8 cellular contexts compared by ENCODE assay signal in the genomic region with DNA sequence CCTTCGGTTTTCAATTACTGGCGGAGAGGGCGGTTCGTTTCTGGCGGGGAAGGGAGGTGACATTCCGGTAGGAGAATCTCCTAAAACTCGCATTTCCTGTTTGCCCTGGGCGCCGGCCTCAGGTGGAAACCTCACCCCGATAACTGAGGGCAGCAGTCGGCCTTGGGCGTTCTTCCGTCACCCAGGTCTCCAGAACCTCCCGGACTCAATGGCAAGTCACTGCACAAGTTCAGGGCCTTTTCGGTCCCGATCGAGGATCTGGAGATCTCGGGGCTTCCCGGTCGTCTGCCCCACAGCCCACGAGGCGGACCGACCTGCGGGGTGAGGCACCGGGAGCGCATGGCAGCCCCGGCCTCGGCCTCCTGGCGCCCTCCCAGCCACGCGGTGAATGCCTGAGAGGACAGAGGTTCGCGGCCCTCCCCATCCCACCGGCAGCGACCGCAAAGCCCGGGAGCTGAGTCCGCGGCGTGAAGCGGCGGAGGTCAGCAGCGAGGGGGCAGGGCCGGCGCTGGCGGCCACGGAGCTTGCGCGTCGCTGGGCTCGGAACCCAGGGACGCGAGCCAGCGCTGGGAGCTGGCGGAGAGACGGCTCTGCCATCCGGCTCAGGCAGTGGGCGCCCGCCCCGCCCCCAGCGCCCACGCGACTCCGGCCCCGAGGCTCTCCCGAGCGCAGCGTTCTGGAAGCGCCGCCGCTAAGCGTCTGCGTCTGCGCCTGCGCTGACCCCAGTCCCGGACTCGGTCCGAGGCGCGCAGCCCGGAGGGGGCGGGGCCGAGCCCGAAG. TPM values are rescaled to one million over a fixed set of nuclear protein-coding genes. Genes with fewer than 3 reads are reported as not detected.
DNase-seq lines count a peak whose midpoint lies in the region; ATAC-seq and TF ChIP-seq lines count a peak whose summit lies in the region.

No MANE protein-coding gene starts in this region.

- peak overlapping the region; percentile 61 to 95 (median 80) for H3K4me3 Mint-ChIP-seq in naive thymus-derived CD4-positive, alpha-beta T cell
- H3K4me3 Mint-ChIP-seq in stimulated activated memory B cell treated with anti-CD40 and anti-IgM and Interleukin-4, amounts not matched to agents 10 μg/mL and 1 μg/mL and 100 μg/mL, for 72 hours = peak overlapping the region; percentile 83

- H3K27me3 ChIP-seq in Peyer's patch (no peaks in the 10 kb centered on the region), fibroblast of lung (ENCODE audit: control insufficient read depth, insufficient read depth, low read length) (no peaks in the 10 kb centered on the region)
- no peaks in the 10 kb centered on the region for H3K27me3 ChIP-seq in naive thymus-derived CD4-positive, alpha-beta T cell (ENCODE audit: control insufficient read depth in 2 of 2, insufficient read depth in 2 of 2, low read length in 2 of 2)

- peak overlapping the region; percentile 57 for H3K4me3 ChIP-seq in Jurkat, Clone E6-1 (ENCODE audit: low read length)
- peak overlapping the region; percentile 74 to 90 (median 79) for H3K4me3 ChIP-seq in Peyer's patch
- H3K4me3 ChIP-seq in fibroblast of lung (replicated peaks in 1 of 4; ENCODE audit: control extremely low read depth in 1 of 4, insufficient read depth in 1 of 4, low read depth in 3 of 4, low read length in 4 of 4) = peak overlapping the region; percentile 54 to 76 (median 58)
- peak overlapping the region; percentile 65 for H3K4me3 ChIP-seq in naive thymus-derived CD4-positive, alpha-beta T cell (ENCODE audit: low read length)

- intact Hi-C loops in naive thymus-derived CD4-positive, alpha-beta T cell (cut with micrococcal nuclease) = loop anchor here (1.0 to 10.0 kb wide), 5 partner anchors 41 to 131 kb away; a partner anchor contains a TSS

- TF ChIP-seq POLR2A in Peyer's patch (IDR thresholded peaks at IDR 0.05) = peak; percentile 79 to 81

- CTCF ChIA-PET in naive thymus-derived CD4-positive, alpha-beta T cell (lab: Charles Lee) = no interaction called here

- H3K36me3 ChIP-seq in Peyer's patch (no peaks in the 10 kb centered on the region), fibroblast of lung (ENCODE audit: control insufficient read depth, insufficient read depth, low read length) (no peaks in the 10 kb centered on the region)
- H3K36me3 ChIP-seq in naive thymus-derived CD4-positive, alpha-beta T cell (ENCODE audit: control insufficient read depth in 2 of 3, insufficient read depth in 3 of 3, low read length in 3 of 3) = no peaks in the 10 kb centered on the region

- H3K9me3 Mint-ChIP-seq in naive thymus-derived CD4-positive, alpha-beta T cell = no peaks in the 10 kb centered on the region
- peaks cover 2% of the 10 kb centered on the region for H3K9me3 Mint-ChIP-seq in stimulated activated memory B cell treated with anti-CD40 and anti-IgM and Interleukin-4, amounts not matched to agents 10 μg/mL and 1 μg/mL and 100 μg/mL, for 72 hours

- peak; percentile 88 for DNase-seq in DMS153 treated with DMSO at 0.1 percent for 48 hours (lab: John Stamatoyannopoulos, UW; ENCODE audit: unreplicated experiment)
- peak; percentile 67 for DNase-seq in Jurkat, Clone E6-1 (ENCODE audit: low read depth, low spot score)
- DNase-seq in Peyer's patch = peak; percentile 75 to 96 (median 95)
- DNase-seq in activated T-helper 1 cell treated with anti-CD3 and anti-CD28 coated beads, Interleukin-2, amount 50 U/mL, for 16 hours (ENCODE audit: low read depth in 1 of 2, low spot score in 1 of 2) = peak; percentile 64 to 82
- peak; percentile 89 to 90 for DNase-seq in fibroblast of lung (ENCODE audit: low read depth in 2 of 2)
- peak; percentile 57 to 99 (median 67) for DNase-seq in naive thymus-derived CD4-positive, alpha-beta T cell

- no peaks in the 10 kb centered on the region for H3K36me3 Mint-ChIP-seq in naive thymus-derived CD4-positive, alpha-beta T cell
- H3K36me3 Mint-ChIP-seq in stimulated activated memory B cell treated with anti-CD40 and anti-IgM and Interleukin-4, amounts not matched to agents 10 μg/mL and 1 μg/mL and 100 μg/mL, for 72 hours = no peaks in the 10 kb centered on the region

- H3K9ac ChIP-seq in fibroblast of lung (ENCODE audit: insufficient read depth, low read length) = peak overlapping the region; percentile 86

- ATAC-seq in GM21619 (IDR thresholded peaks at IDR 0.05; ENCODE audit: unreplicated experiment) = peak; percentile 77
- ATAC-seq in naive thymus-derived CD4-positive, alpha-beta T cell = peak; percentile 89
- ATAC-seq in stimulated activated memory B cell treated with anti-CD40 and anti-IgM and Interleukin-4, amounts not matched to agents 10 μg/mL and 1 μg/mL and 100 μg/mL, for 72 hours = peak; percentile 94

- H3K9me3 ChIP-seq in Peyer's patch = no peaks in the 10 kb centered on the region
- H3K9me3 ChIP-seq in fibroblast of lung (ENCODE audit: control insufficient read depth, insufficient read depth, low read depth, low read length) = no peaks in the 10 kb centered on the region
- no peaks in the 10 kb centered on the region for H3K9me3 ChIP-seq in naive thymus-derived CD4-positive, alpha-beta T cell (ENCODE audit: control insufficient read depth in 2 of 3, low read length in 3 of 3)

- peak overlapping the region in 2 of 9 donors; percentile 53 to 71 for H3K27ac Mint-ChIP-seq in naive thymus-derived CD4-positive, alpha-beta T cell
- peak overlapping the region; percentile 22 for H3K27ac Mint-ChIP-seq in stimulated activated memory B cell treated with anti-CD40 and anti-IgM and Interleukin-4, amounts not matched to agents 10 μg/mL and 1 μg/mL and 100 μg/mL, for 72 hours

- POLR2A ChIA-PET in naive thymus-derived CD4-positive, alpha-beta T cell (lab: Charles Lee) = interaction anchor here (1.0 kb wide), 1 partner anchor 70 kb away, joined by 3 read pairs; no protein-coding TSS in a partner anchor

- peaks cover 5 to 12% (median 6%) of the 10 kb centered on the region in 7 donors for H3K4me1 Mint-ChIP-seq in naive thymus-derived CD4-positive, alpha-beta T cell
- peaks cover 19% of the 10 kb centered on the region for H3K4me1 Mint-ChIP-seq in stimulated activated memory B cell treated with anti-CD40 and anti-IgM and Interleukin-4, amounts not matched to agents 10 μg/mL and 1 μg/mL and 100 μg/mL, for 72 hours

- H3K79me2 ChIP-seq in fibroblast of lung (ENCODE audit: control insufficient read depth, insufficient read depth, low read length) = no peaks in the 10 kb centered on the region

- H3K27me3 Mint-ChIP-seq in naive thymus-derived CD4-positive, alpha-beta T cell = peaks cover 0 to 18% (median 0%) of the 10 kb centered on the region in 5 donors
- H3K27me3 Mint-ChIP-seq in stimulated activated memory B cell treated with anti-CD40 and anti-IgM and Interleukin-4, amounts not matched to agents 10 μg/mL and 1 μg/mL and 100 μg/mL, for 72 hours = peaks cover 26% of the 10 kb centered on the region

- TF ChIP-seq CTCF in Peyer's patch (IDR thresholded peaks at IDR 0.05) (peak in 3 of 6 experiments; percentile 10 to 39 (median 29)), fibroblast of lung (conservative IDR thresholded peaks at IDR 0.05 in 1 of 2, IDR thresholded peaks at IDR 0.05 in 1 of 2; ENCODE audit: low read depth in 1 of 2, low read length in 2 of 2) (no peak)

- H2AFZ ChIP-seq in fibroblast of lung (ENCODE audit: low read length) = peak overlapping the region; percentile 56

- H3K4me2 ChIP-seq in fibroblast of lung (ENCODE audit: extremely low read depth, insufficient read depth, low read length) = peak overlapping the region; percentile 70

- H3K27ac ChIP-seq in Peyer's patch (peak overlapping the region; percentile 84 to 97 (median 91)), fibroblast of lung (ENCODE audit: insufficient read depth, low read length) (peak overlapping the region; percentile 89)
- peak overlapping the region; percentile 62 for H3K27ac ChIP-seq in naive thymus-derived CD4-positive, alpha-beta T cell (ENCODE audit: low read depth, low read length)

- peaks cover 0 to 8% (median 5%) of the 10 kb centered on the region in 4 donors for H3K4me1 ChIP-seq in Peyer's patch
- peaks cover 2% of the 10 kb centered on the region for H3K4me1 ChIP-seq in fibroblast of lung (ENCODE audit: control insufficient read depth, extremely low read depth, insufficient read depth, low read length)
- no peaks in the 10 kb centered on the region for H3K4me1 ChIP-seq in naive thymus-derived CD4-positive, alpha-beta T cell (ENCODE audit: control insufficient read depth in 2 of 2, insufficient read depth in 2 of 2, low read length in 2 of 2)

- H4K20me1 ChIP-seq in fibroblast of lung (ENCODE audit: control insufficient read depth, extremely low read depth, insufficient read depth, low read length) = no peaks in the 10 kb centered on the region

RNA-seq across cellular contexts. Expression of a gene that starts 58.4 kb away (rescaled TPM):
- not detected for polyA plus RNA-seq in Jurkat, Clone E6-1 (2012; ENCODE audit: insufficient read depth, insufficient read length)
- total RNA-seq in Peyer's patch = 1 to 10 TPM in 1 of 4 donors, under 1 TPM in 3; 0.35 to 1.7 (median 0.63) TPM
- total RNA-seq in fibroblast of lung = under 0.01 and 0.17 TPM in 2 replicates
- polyA plus RNA-seq in fibroblast of lung = 0.07 TPM in 2 replicates
- polyA plus RNA-seq in fibroblast of lung (2012) = 0.03 and 0.06 TPM in 2 replicates
- polyA minus RNA-seq in fibroblast of lung (ENCODE audit: low replicate concordance) = not detected in 2 replicates
- not detected for total RNA-seq in naive thymus-derived CD4-positive, alpha-beta T cell
- polyA plus RNA-seq in naive thymus-derived CD4-positive, alpha-beta T cell = not detected

Comparison
In these comparisons a context has a peak if more than half of its experiments do, and no peak if none do; other contexts are left out.
1. Peak in every context shown above with its lines: DNase-seq, ATAC-seq, H3K4me3 ChIP-seq and H3K27ac ChIP-seq.